Comparison of ENCODE assay signal across 7 cellular contexts in genomic region chr3:94648270-94649180, GRCh38.
DNase-seq lines count a peak whose midpoint lies in the region; ATAC-seq, FAIRE-seq and TF ChIP-seq lines count a peak whose summit lies in the region.
"Not testable (repeated sequence)": the region's sequence is repeated elsewhere in the genome, so short reads cannot be mapped to it uniquely, and the experiment has no call there.

No MANE protein-coding gene starts in this region.

- H3K4me2 ChIP-seq in hepatocyte = peak overlapping the region; percentile 53

- 62% methylated on average over 8 of the region's 8 CpGs for WGBS in hepatocyte (ENCODE audit: low lambda C conversion rate, missing lambda C conversion rate)
- WGBS in pancreas, 2 donors = 39 to 48% methylated on average over 8 of the region's 8 CpGs

- H3K36me3 Mint-ChIP-seq in Caco-2 (ENCODE audit: insufficient read depth, unreplicated experiment) = not testable (repeated sequence)

- intact Hi-C loops in Caco-2 (cut with micrococcal nuclease; ENCODE audit: unreplicated experiment); colonic mucosa (cut with DNase I); left lung (cut with DNase I); pancreas (cut with DNase I): not testable (repeated sequence)

- H3K4me3 ChIP-seq in Caco-2 (ENCODE audit: low read depth, low read length); colonic mucosa; hepatocyte; left lung: not testable (repeated sequence)
- peak overlapping the region in 1 of 4 donors; percentile 11 for H3K4me3 ChIP-seq in pancreas

- POLR2A ChIA-PET in Caco-2 (lab: Charles Lee) = not testable (repeated sequence)

- ATAC-seq in left lung = peak; percentile 87
- ATAC-seq in pancreas = peak; percentile 70 to 96 (median 91)

- not testable (repeated sequence) for H3K79me2 ChIP-seq in hepatocyte

- not testable (repeated sequence) for H3K9ac ChIP-seq in colonic mucosa (ENCODE audit: low read depth in 2 of 2, low read length in 2 of 2)

- CTCF ChIA-PET in Caco-2 (lab: Charles Lee) = not testable (repeated sequence)

- not testable (repeated sequence) for H4K20me1 ChIP-seq in hepatocyte (ENCODE audit: insufficient read depth, poor library complexity, severe bottlenecking)

- H3K9me3 ChIP-seq in Caco-2 (peaks cover 18% of the 10 kb centered on the region), left lung (peaks cover 0 to 17% of the 10 kb centered on the region in 2 donors)
- H3K9me3 ChIP-seq in colonic mucosa; hepatocyte (ENCODE audit: low read depth); pancreas: not testable (repeated sequence)

- peaks cover 43% of the 10 kb centered on the region for H3K4me1 Mint-ChIP-seq in Caco-2 (ENCODE audit: low read depth, unreplicated experiment)

- not testable (repeated sequence) for H2AFZ ChIP-seq in hepatocyte

- DNase-seq in Caco-2 (peak in 1 of 2 experiments; percentile 51), HuH-7 (ENCODE audit: low spot score) (peak; percentile 48), SW480 (ENCODE audit: low spot score) (peak; percentile 78), colonic mucosa (peak; percentile 36), hepatocyte (ENCODE audit: low spot score) (peak; percentile 60), pancreas (peak in 3 of 6 donors; percentile 59 to 65 (median 63))
- not testable (repeated sequence) for DNase-seq in left lung

- H3K4me1 ChIP-seq in Caco-2 (peaks cover 26% of the 10 kb centered on the region), pancreas (peaks cover 6 to 22% (median 12%) of the 10 kb centered on the region in 3 donors)
- H3K4me1 ChIP-seq in colonic mucosa; hepatocyte (ENCODE audit: insufficient read depth); left lung: not testable (repeated sequence)

- peak; percentile 23 for FAIRE-seq in pancreas (lab: Jason Lieb, UNC)

- H3K9me2 ChIP-seq in hepatocyte (replicated peaks; ENCODE audit: insufficient read depth) = not testable (repeated sequence)

- H3K9me3 Mint-ChIP-seq in Caco-2 (ENCODE audit: unreplicated experiment) = peaks cover 44% of the 10 kb centered on the region

- H3K27ac Mint-ChIP-seq in Caco-2 (ENCODE audit: unreplicated experiment) = peak overlapping the region; percentile 77

- not testable (repeated sequence) for H3K36me3 ChIP-seq in Caco-2 (ENCODE audit: control insufficient read depth, insufficient read depth, low read length); colonic mucosa; hepatocyte (replicated peaks; ENCODE audit: insufficient read depth, low read depth); left lung; pancreas

- not testable (repeated sequence) for H3K27me3 Mint-ChIP-seq in Caco-2 (ENCODE audit: insufficient read depth, unreplicated experiment)

- not testable (repeated sequence) for BruUV-seq in Caco-2 (replicated peaks; lab: Mats Ljungman, UMichigan)

- TF ChIP-seq CTCF in Caco-2 (IDR thresholded peaks at IDR 0.05; ENCODE audit: insufficient read depth in 1 of 2, low read depth in 1 of 2, low read length in 1 of 2, severe bottlenecking in 1 of 2, unreplicated experiment in 1 of 2); colonic mucosa (IDR thresholded peaks at IDR 0.05); hepatocyte (IDR thresholded peaks at IDR 0.05; ENCODE audit: poor library complexity); left lung (IDR thresholded peaks at IDR 0.05); pancreas (IDR thresholded peaks at IDR 0.05): not testable (repeated sequence)

- H3K27ac ChIP-seq in colonic mucosa = not testable (repeated sequence)
- H3K27ac ChIP-seq in hepatocyte (peak overlapping the region; percentile 82), left lung (peak overlapping the region; percentile 41 to 44), pancreas (peak overlapping the region; percentile 36 to 80 (median 65))

- peak overlapping the region; percentile 46 for H3K4me3 Mint-ChIP-seq in Caco-2 (ENCODE audit: unreplicated experiment)

- not testable (repeated sequence) for H3K27me3 ChIP-seq in Caco-2 (replicated peaks; ENCODE audit: control insufficient read depth, insufficient read depth, low read length); colonic mucosa; hepatocyte; left lung; pancreas
